8 cellular contexts compared by ENCODE assay signal in the genomic region with DNA sequence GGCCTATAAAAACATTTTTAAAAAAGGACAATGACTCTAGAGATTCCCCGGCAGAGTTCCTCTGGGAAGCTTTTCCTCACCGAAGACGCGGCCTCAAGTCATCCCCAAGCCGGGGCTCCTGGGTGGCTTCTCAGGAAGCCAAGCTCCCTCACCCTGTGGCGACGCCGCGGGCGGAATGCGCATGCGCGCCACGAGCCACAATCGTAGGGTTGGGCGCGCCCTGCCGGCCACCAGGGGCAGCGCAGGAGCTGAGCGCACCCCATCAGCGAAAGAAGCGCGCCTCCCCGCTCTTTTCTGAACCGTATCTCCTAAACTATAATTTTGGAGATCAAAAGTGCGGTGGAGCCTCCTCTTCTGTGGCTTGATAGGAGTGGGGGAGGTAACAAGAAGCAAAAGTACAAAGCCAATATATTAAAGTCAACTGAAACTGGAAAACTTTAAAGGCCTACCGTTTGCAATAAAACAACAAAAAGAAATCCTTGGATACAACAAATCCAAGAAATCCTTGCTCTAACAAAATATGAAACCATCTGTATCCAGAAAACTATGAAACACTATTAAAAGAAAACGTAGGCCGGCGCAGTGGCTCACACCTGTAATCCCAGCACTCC. TPM values are rescaled to one million over a fixed set of nuclear protein-coding genes. Genes with fewer than 3 reads are reported as not detected.
DNase-seq lines count a peak whose midpoint lies in the region; ATAC-seq, FAIRE-seq and TF ChIP-seq lines count a peak whose summit lies in the region.

No MANE protein-coding gene starts in this region.

- peaks cover 2% of the 10 kb centered on the region for H3K4me1 ChIP-seq in mesendoderm (ENCODE audit: control insufficient read depth, low read depth, low read length)

- no peak overlapping the region for H3K56ac ChIP-seq in mesendoderm (ENCODE audit: low read length)

- H2BK5ac ChIP-seq in mesendoderm (ENCODE audit: low read length): no peak overlapping the region

- H3K4ac ChIP-seq in mesendoderm (ENCODE audit: low read depth, low read length): no peak overlapping the region

- H3K79me2 ChIP-seq in mesendoderm (ENCODE audit: control insufficient read depth, insufficient read depth, low read length): no peaks in the 10 kb centered on the region

- FAIRE-seq in GM12891 (lab: Jason Lieb, UNC): peak; percentile 71

- H3K18ac ChIP-seq in mesendoderm (ENCODE audit: low read length): no peak overlapping the region

- no CpG with 5 or more reads among the region's 30 CpGs for WGBS in mesendoderm (ENCODE audit: extremely low coverage, insufficient coverage, low lambda C conversion rate)

- no peak overlapping the region for H3K23ac ChIP-seq in mesendoderm (ENCODE audit: low read length)

- H3K79me1 ChIP-seq in mesendoderm (ENCODE audit: low read length): no peaks in the 10 kb centered on the region

- no peak for TF ChIP-seq POLR2A in GM12891 (IDR thresholded peaks at IDR 0.05; ENCODE audit: low read depth, low read length)

- H4K5ac ChIP-seq in mesendoderm (ENCODE audit: low read length): no peak overlapping the region

- H3K27me3 ChIP-seq in dorsolateral prefrontal cortex (no peaks in the 10 kb centered on the region), mesendoderm (ENCODE audit: insufficient read depth, low read length, poor library complexity) (no peaks in the 10 kb centered on the region)

- peak; percentile 70 to 96 (median 87) for TF ChIP-seq CTCF in dorsolateral prefrontal cortex (IDR thresholded peaks at IDR 0.05 in 54 of 56, conservative IDR thresholded peaks at IDR 0.05 in 2 of 56; ENCODE audit: low read depth in 1 of 56, partially characterized antibody in 56 of 56)

- peak; percentile 64 for DNase-seq in GM12891 (ENCODE audit: insufficient read length, low spot score)
- peak; percentile 85 to 88 for DNase-seq in activated CD4-positive, alpha-beta T cell treated with anti-CD3 and anti-CD28 coated beads, Interleukin-2, amount 50 U/mL, for 4 hours
- DNase-seq in dorsolateral prefrontal cortex: peak; percentile 48 to 83 (median 66)
- peak; percentile 85 for DNase-seq in mesendoderm
- DNase-seq in stimulated activated CD8-positive, alpha-beta memory T cell treated with anti-CD3 and anti-CD28 coated beads, Interleukin-2, amount 100 ng/mL, for 1 hour (ENCODE audit: low read depth in 2 of 2): peak; percentile 78 to 83
- no peak for DNase-seq in DMS79 treated with DMSO at 0.1 percent for 48 hours (lab: John Stamatoyannopoulos, UW)
- DNase-seq in LoVo (ENCODE audit: low spot score): no peak

- intact Hi-C loops in dorsolateral prefrontal cortex (cut with DNase I): loop anchor here in 1 of 2 donors (5.0 kb wide), 1 partner anchor 52 kb away; the partner anchor contains the start of gene ZNF605

- no peaks in the 10 kb centered on the region for H3K36me3 ChIP-seq in mesendoderm (ENCODE audit: control insufficient read depth, insufficient read depth, low read length)

- no peak overlapping the region for H2BK15ac ChIP-seq in mesendoderm (replicated peaks; ENCODE audit: low read depth)

- no peak overlapping the region for H3K9ac ChIP-seq in mesendoderm (ENCODE audit: low read length)

- H3K4me3 ChIP-seq in dorsolateral prefrontal cortex: peak overlapping the region in 53 of 59 donors; percentile 7 to 56 (median 43)
- H3K4me3 ChIP-seq in mesendoderm (ENCODE audit: low read length): no peak overlapping the region

- H3K4me2 ChIP-seq in mesendoderm (ENCODE audit: low read length): no peak overlapping the region

- no peak overlapping the region for H4K8ac ChIP-seq in mesendoderm (ENCODE audit: low read depth, low read length)

- H2AK5ac ChIP-seq in mesendoderm (ENCODE audit: low read length): no peak overlapping the region

- H2BK120ac ChIP-seq in mesendoderm (ENCODE audit: low read depth, low read length): no peak overlapping the region

- no peak for ATAC-seq in GM19455 (IDR thresholded peaks at IDR 0.05; ENCODE audit: unreplicated experiment)

- H3K27ac ChIP-seq in dorsolateral prefrontal cortex: peak overlapping the region in 4 of 59 donors; percentile 3 to 61 (median 38)
- H3K27ac ChIP-seq in mesendoderm (ENCODE audit: low read depth, low read length): no peak overlapping the region

TF ChIP-seq in GM12891, 5 proteins besides CTCF, POLR2A, EP300 and RAD21:
- no peak for TF ChIP-seq TAF1 (IDR thresholded peaks at IDR 0.05; ENCODE audit: low read depth, low read length)
- TF ChIP-seq PAX5 (IDR thresholded peaks at IDR 0.05; ENCODE audit: insufficient read depth, low read length, severe bottlenecking): no peak
- TF ChIP-seq POLR2AphosphoS5 (IDR thresholded peaks at IDR 0.05; ENCODE audit: low read depth, low read length): no peak
- no peak for TF ChIP-seq POU2F2 (IDR thresholded peaks at IDR 0.05; ENCODE audit: low read depth, low read length)
- no peak for TF ChIP-seq SPI1 (IDR thresholded peaks at IDR 0.05; ENCODE audit: low read depth, low read length)

RNA-seq across cellular contexts. Expression of gene CHFR, which starts 17.4 kb away (rescaled TPM):
- 25.7 TPM for polyA plus RNA-seq in GM12891 (2012; ENCODE audit: low read depth, missing spikeins)
- 10 to 100 TPM; 37.6 to 97.7 (median 65.3) TPM for total RNA-seq in dorsolateral prefrontal cortex
- 40.3 TPM for polyA plus RNA-seq in mesendoderm (2013, experiment 1 of 2)
- polyA plus RNA-seq in mesendoderm (2013, experiment 2 of 2): 39.7 TPM

RNA-seq across cellular contexts. Expression of gene ZNF605, which starts 51.3 kb away (rescaled TPM):
- polyA plus RNA-seq in GM12891 (2012; ENCODE audit: low read depth, missing spikeins): 1.5 TPM
- 10 to 100 TPM; 19.5 to 58.5 (median 30.4) TPM for total RNA-seq in dorsolateral prefrontal cortex
- polyA plus RNA-seq in mesendoderm (2013, experiment 1 of 2): 9.4 TPM
- 9.8 TPM for polyA plus RNA-seq in mesendoderm (2013, experiment 2 of 2)

Comparison
In these comparisons a context has a peak if more than half of its experiments do, and no peak if none do; other contexts are left out.
1. DNase-seq: peak in GM12891 (single experiment), activated CD4-positive, alpha-beta T cell treated with anti-CD3 and anti-CD28 coated beads, Interleukin-2, amount 50 U/mL, for 4 hours (2 of 2), dorsolateral prefrontal cortex (10 of 10), mesendoderm (single experiment) and stimulated activated CD8-positive, alpha-beta memory T cell treated with anti-CD3 and anti-CD28 coated beads, Interleukin-2, amount 100 ng/mL, for 1 hour (2 of 2); none in DMS79 treated with DMSO at 0.1 percent for 48 hours (single experiment) and LoVo (single experiment).